13 cellular contexts compared by ENCODE assay signal in genomic region chr19:34711890-34712289, GRCh38. TPM values are rescaled to one million over a fixed set of nuclear protein-coding genes. Genes with fewer than 3 reads are reported as not detected.
DNase-seq lines count a peak whose midpoint lies in the region; ATAC-seq and TF ChIP-seq lines count a peak whose summit lies in the region.
"Had no signal": no experiment of that assay in that cellular context is flagged by ENCODE, and none has a peak within 500 bp of the region (broad histone marks: within the 10 kb centered on the region; RNA-seq: fewer than 3 reads in every experiment).

No MANE protein-coding gene starts in this region.

- H3K9me3 ChIP-seq in HUES48 (ENCODE audit: control insufficient read depth, insufficient read depth, low read length) (peaks cover 37% of the 10 kb centered on the region), iPS-15b (ENCODE audit: control insufficient read depth, insufficient read depth, low read length) (peaks cover 16% of the 10 kb centered on the region), GM23248 (ENCODE audit: low read depth) (no peaks in the 10 kb centered on the region)

- H3K4me1 Mint-ChIP-seq in GM23338 = peaks cover 4% of the 10 kb centered on the region; the same call in 2 of the 3 replicates
- H3K4me1 Mint-ChIP-seq: CD8-positive, alpha-beta memory T cell had no signal

- no peaks in the 10 kb centered on the region for H4K20me1 ChIP-seq in GM23338 (replicated peaks; ENCODE audit: insufficient read depth)
- H4K20me1 ChIP-seq in GM23248 (ENCODE audit: insufficient read depth) = no peaks in the 10 kb centered on the region
- H4K20me1 ChIP-seq: BLaER1 had no signal

- peaks cover 85% of the 10 kb centered on the region for H3K9me3 Mint-ChIP-seq in GM23338

- no peak overlapping the region for H3K27ac Mint-ChIP-seq in GM23338
- H3K27ac Mint-ChIP-seq: CD8-positive, alpha-beta memory T cell; HFFc6 had no signal

- no peak for TF ChIP-seq CTCF in GM23338 (conservative IDR thresholded peaks at IDR 0.05; ENCODE audit: low read depth in 2 of 2)

- H3F3A ChIP-seq in GM23338 (replicated peaks; ENCODE audit: low read depth) = no peaks in the 10 kb centered on the region
- no peaks in the 10 kb centered on the region for H3F3A ChIP-seq in GM23248 (ENCODE audit: insufficient read depth)

- H3K4me2 ChIP-seq in GM23338 (peak overlapping the region; percentile 56), GM23248 (ENCODE audit: unreplicated experiment) (no peak overlapping the region)
- H3K4me2 ChIP-seq: BLaER1 had no signal

- H3K4me1 ChIP-seq in GM23338 (ENCODE audit: insufficient read depth) = no peaks in the 10 kb centered on the region
- peaks cover 6% of the 10 kb centered on the region; the same call in 1 of the 2 replicates for H3K4me1 ChIP-seq in HUES48 (ENCODE audit: control insufficient read depth, insufficient read depth, low read length)
- H3K4me1 ChIP-seq in iPS-15b (ENCODE audit: control insufficient read depth, insufficient read depth, low read length) = peaks cover 8% of the 10 kb centered on the region
- no peaks in the 10 kb centered on the region for H3K4me1 ChIP-seq in GM23248 (ENCODE audit: insufficient read depth)
- H3K4me1 ChIP-seq: BLaER1, Caco-2 had no signal

- in situ Hi-C loops in GM23248 (cut with MboI) = no loop called here

- H3K79me2 ChIP-seq in GM23338 (replicated peaks; ENCODE audit: insufficient read depth) (no peaks in the 10 kb centered on the region), GM23248 (ENCODE audit: insufficient read depth) (no peaks in the 10 kb centered on the region)

- peaks cover 21% of the 10 kb centered on the region for H3K36me3 Mint-ChIP-seq in GM23338 (ENCODE audit: low read depth)

- H3K9me2 ChIP-seq in GM23338 (ENCODE audit: insufficient read depth) = no peaks in the 10 kb centered on the region
- H3K9me2 ChIP-seq in GM23248 (ENCODE audit: insufficient read depth) = no peaks in the 10 kb centered on the region

- H3K4me3 Mint-ChIP-seq in GM23338 = no peak overlapping the region
- H3K4me3 Mint-ChIP-seq: CD8-positive, alpha-beta memory T cell; HFFc6 had no signal

- WGBS in GM23248 (ENCODE audit: low coverage in 1 of 2, low lambda C conversion rate in 2 of 2, missing lambda C conversion rate in 2 of 2), 2 experiments = 30 to 42% methylated on average over 6 of the region's 6 CpGs

- H3K27ac ChIP-seq in GM23338 (ENCODE audit: low read depth) = no peak overlapping the region
- H3K27ac ChIP-seq in HUES48 (ENCODE audit: low read depth, low read length) = no peak overlapping the region
- no peak overlapping the region for H3K27ac ChIP-seq in GM23248
- H3K27ac ChIP-seq: BLaER1, HL-60 had no signal

- H3K36me3 ChIP-seq in GM23338 (ENCODE audit: insufficient read depth) (peaks cover 7% of the 10 kb centered on the region; the same call in 1 of the 2 replicates), HUES48 (ENCODE audit: control insufficient read depth, insufficient read depth, low read length) (no peaks in the 10 kb centered on the region), iPS-15b (ENCODE audit: control insufficient read depth, insufficient read depth, low read length) (no peaks in the 10 kb centered on the region), GM23248 (ENCODE audit: low read depth) (no peaks in the 10 kb centered on the region)
- H3K36me3 ChIP-seq: BLaER1 had no signal

- no peak overlapping the region for H2AFZ ChIP-seq in GM23338
- no peak overlapping the region for H2AFZ ChIP-seq in GM23248

- H3K27me3 ChIP-seq in GM23338 (ENCODE audit: insufficient read depth) (no peaks in the 10 kb centered on the region), HUES48 (ENCODE audit: control insufficient read depth, insufficient read depth, low read length) (no peaks in the 10 kb centered on the region), iPS-15b (ENCODE audit: control insufficient read depth, insufficient read depth, low read length) (no peaks in the 10 kb centered on the region), GM23248 (replicated peaks; ENCODE audit: insufficient read depth) (no peaks in the 10 kb centered on the region)
- H3K27me3 ChIP-seq: BLaER1 had no signal

- H3K4me3 ChIP-seq in GM23338 = 0 out of 2 replicates have a peak overlapping the region, but pooled peaks have one; percentile 21
- H3K4me3 ChIP-seq in HUES48 (ENCODE audit: low read depth, low read length) = peak overlapping the region; percentile 12; the same call in 1 of the 2 replicates
- H3K4me3 ChIP-seq in iPS-15b (ENCODE audit: low read depth, low read length) = peak overlapping the region; percentile 28
- H3K4me3 ChIP-seq in GM23248 = no peak overlapping the region
- H3K4me3 ChIP-seq: BLaER1, K562 had no signal

- H3K9ac ChIP-seq in HUES48 (ENCODE audit: low read depth, low read length) (no peak overlapping the region), iPS-15b (ENCODE audit: low read depth, low read length) (no peak overlapping the region), GM23248 (no peak overlapping the region)
- H3K9ac ChIP-seq: BLaER1 had no signal

- ATAC-seq in GM23338 (peak; percentile 93), GM21576 (IDR thresholded peaks at IDR 0.05; ENCODE audit: unreplicated experiment) (no peak)

- peaks cover 10% of the 10 kb centered on the region for H3K27me3 Mint-ChIP-seq in GM23338 (ENCODE audit: insufficient read depth, low read depth, poor library complexity)

- DNase-seq in GM23338 (ENCODE audit: low spot score) = peak; percentile 78
- DNase-seq in NCI-H526 treated with DMSO at 0.1 percent for 48 hours (lab: John Stamatoyannopoulos, UW) = peak; percentile 95
- DNase-seq in GM23248 = no peak
- DNase-seq in activated T-cell treated with anti-CD3 and anti-CD28 coated beads, Interleukin-2, amount 50 U/mL, for 1 hour = no peak

TF ChIP-seq in GM23338, 12 proteins besides CTCF, POLR2A, EP300 and RAD21:
- no peak for TF ChIP-seq EZH2 (IDR thresholded peaks at IDR 0.05; ENCODE audit: low read depth, unreplicated experiment)
- no peak for TF ChIP-seq ZNF331 (CRISPR knock-in tag; IDR thresholded peaks at IDR 0.05; ENCODE audit: low read depth)
- no peak for TF ChIP-seq EZH2phosphoT487 (IDR thresholded peaks at IDR 0.05; ENCODE audit: unreplicated experiment)
- no peak for TF ChIP-seq REST (IDR thresholded peaks at IDR 0.05; ENCODE audit: unreplicated experiment)
- no peak for TF ChIP-seq CREB1 (CRISPR knock-in tag; IDR thresholded peaks at IDR 0.05; ENCODE audit: low read depth)
- TF ChIP-seq ZNF114 (CRISPR knock-in tag; IDR thresholded peaks at IDR 0.05) = no peak
- no peak for TF ChIP-seq ETS1 (IDR thresholded peaks at IDR 0.05)
- TF ChIP-seq STAT1 (IDR thresholded peaks at IDR 0.05; ENCODE audit: unreplicated experiment) = no peak
- no peak for TF ChIP-seq POLR2AphosphoS5 (IDR thresholded peaks at IDR 0.05; ENCODE audit: low read depth)

RNA-seq across cellular contexts. Expression of gene ZNF181, which starts 22.2 kb away (rescaled TPM):
- total RNA-seq in GM23338 (2014; rRNA removed; shearing (Covaris generic)) = 18.9 and 19.8 TPM in 2 replicates
- polyA plus RNA-seq in GM23338 (2016; fragmentation: Nextera tagmentation; extraction: Ambion mirVana) (7.3 and 7.4 TPM in 2 replicates), GM23248 (2016; fragmentation: Nextera tagmentation; extraction: Ambion mirVana) (11.0 and 12.5 TPM in 2 replicates)
- 9.4 and 18.6 TPM in 2 replicates for total RNA-seq in GM23248 (2014; rRNA removed; shearing (Covaris generic))

RNA-seq across cellular contexts. Expression of gene ZNF302, which starts 34.4 kb away (rescaled TPM):
- 24.8 and 27.4 TPM in 2 replicates for total RNA-seq in GM23338 (2014; rRNA removed; shearing (Covaris generic))
- polyA plus RNA-seq in GM23338 (2016; fragmentation: Nextera tagmentation; extraction: Ambion mirVana) = 13.9 and 16.6 TPM in 2 replicates
- total RNA-seq in GM23248 (2014; rRNA removed; shearing (Covaris generic)) = 18.4 and 23.9 TPM in 2 replicates
- 20.5 and 23.9 TPM in 2 replicates for polyA plus RNA-seq in GM23248 (2016; fragmentation: Nextera tagmentation; extraction: Ambion mirVana)

RNA-seq across cellular contexts. Expression of gene SCGB2B2, which starts 34.9 kb away (rescaled TPM):
- total RNA-seq in GM23338 (2014; rRNA removed; shearing (Covaris generic)) = 0.28 TPM in 1 of 2 replicates, not detected in the other
- polyA plus RNA-seq in GM23338 (2016; fragmentation: Nextera tagmentation; extraction: Ambion mirVana) (not detected in 2 replicates), GM23248 (2016; fragmentation: Nextera tagmentation; extraction: Ambion mirVana) (not detected in 2 replicates)
- not detected in 2 replicates for total RNA-seq in GM23248 (2014; rRNA removed; shearing (Covaris generic))
- total RNA-seq: K562 had no signal
- polyA plus RNA-seq: CD8-positive, alpha-beta memory T cell; K562 had no signal

Comparison
In these comparisons a context has a peak if more than half of its experiments do, and no peak if none do; other contexts are left out.
1. DNase-seq: peak in GM23338 (single experiment) and NCI-H526 treated with DMSO at 0.1 percent for 48 hours (single experiment); none in GM23248 (single experiment) and activated T-cell treated with anti-CD3 and anti-CD28 coated beads, Interleukin-2, amount 50 U/mL, for 1 hour (single experiment).